Comparison of ENCODE assay signal across 11 cellular contexts in the genomic region with DNA sequence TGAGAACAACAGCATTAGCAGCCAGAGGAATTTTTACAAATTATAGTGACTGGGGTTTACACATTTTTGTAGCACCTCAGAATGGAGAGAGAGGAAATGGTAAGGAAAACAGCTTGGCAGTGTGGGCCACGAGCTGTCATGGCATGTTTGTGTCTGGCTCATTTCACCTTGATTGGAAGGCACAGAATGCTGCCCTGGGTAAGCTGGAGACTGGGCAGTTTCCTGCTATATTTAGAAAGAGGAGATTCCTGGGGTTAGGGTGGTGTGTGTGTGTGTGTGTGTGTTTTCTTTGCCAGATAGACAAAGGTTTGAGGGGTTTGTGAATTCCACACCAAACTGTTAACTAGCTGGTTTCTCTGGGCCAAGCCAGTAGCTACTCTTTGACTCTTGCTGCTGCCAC. TPM values are rescaled to one million over a fixed set of nuclear protein-coding genes. Genes with fewer than 3 reads are reported as not detected.
DNase-seq lines count a peak whose midpoint lies in the region; TF ChIP-seq lines count a peak whose summit lies in the region.
"Had no signal": no experiment of that assay in that cellular context is flagged by ENCODE, and none has a peak within 500 bp of the region (broad histone marks: within the 10 kb centered on the region; RNA-seq: fewer than 3 reads in every experiment).

No MANE protein-coding gene starts in this region.

- H3K4me3 ChIP-seq in AG10803 (ENCODE audit: low read length) (no peak overlapping the region), mesodermal cell (ENCODE audit: extremely low read depth, insufficient read depth, low read length, poor library complexity, severe bottlenecking) (no peak overlapping the region)
- H3K4me3 ChIP-seq: dorsolateral prefrontal cortex, GM12878 had no signal

- peaks cover 3% of the 10 kb centered on the region for H3K27me3 Mint-ChIP-seq in endothelial cell (ENCODE audit: unreplicated experiment)
- H3K27me3 Mint-ChIP-seq: IgD-negative memory B cell had no signal

- peak overlapping the region; percentile 36 for H3K27ac ChIP-seq in mesodermal cell (ENCODE audit: low read depth, low read length, severe bottlenecking)

- no peaks in the 10 kb centered on the region for H3K36me3 ChIP-seq in mesodermal cell (ENCODE audit: control insufficient read depth, insufficient read depth, low read length)

- peaks cover 21% of the 10 kb centered on the region for H3K4me1 ChIP-seq in mesodermal cell (ENCODE audit: control insufficient read depth, insufficient read depth, low read length, poor library complexity, severe bottlenecking)

- peaks cover 37% of the 10 kb centered on the region for H3K4me1 Mint-ChIP-seq in endothelial cell (ENCODE audit: unreplicated experiment)

- no peaks in the 10 kb centered on the region for H3K9me3 Mint-ChIP-seq in endothelial cell (ENCODE audit: unreplicated experiment)
- H3K9me3 Mint-ChIP-seq: IgD-negative memory B cell had no signal

- H3K27ac Mint-ChIP-seq in endothelial cell (ENCODE audit: unreplicated experiment) = peak overlapping the region; percentile 68

- 29 to 50% methylated on average over 1 of the region's 1 CpG for WGBS in mesodermal cell (ENCODE audit: insufficient coverage in 2 of 2), 2 experiments

- TF ChIP-seq CTCF in AG10803 (conservative IDR thresholded peaks at IDR 0.05; ENCODE audit: low read length) (no peak), endothelial cell (IDR thresholded peaks at IDR 0.05; ENCODE audit: unreplicated experiment) (no peak)

- H3K9me3 ChIP-seq in mesodermal cell (ENCODE audit: control insufficient read depth, low read length) = no peaks in the 10 kb centered on the region

- peak; percentile 59 for DNase-seq in AG10803 (ENCODE audit: low read depth)
- peak; percentile 16 for DNase-seq in NCI-H69 (lab: John Stamatoyannopoulos, UW)
- peak; percentile 18 for DNase-seq in endothelial cell (ENCODE audit: low spot score)
- no peak for DNase-seq in NCI-H526 (lab: John Stamatoyannopoulos, UW)
- DNase-seq in OCI-M2 (lab: John Stamatoyannopoulos, UW; ENCODE audit: unreplicated experiment) = no peak
- DNase-seq in UCSD-AML1 (lab: John Stamatoyannopoulos, UW; ENCODE audit: unreplicated experiment) = no peak
- DNase-seq in stimulated activated naive CD4-positive, alpha-beta T cell (lab: John Stamatoyannopoulos, UW) = no peak

- H3K4me3 Mint-ChIP-seq in endothelial cell (ENCODE audit: unreplicated experiment) = peak overlapping the region; percentile 13
- H3K4me3 Mint-ChIP-seq: IgD-negative memory B cell had no signal

- no peaks in the 10 kb centered on the region for H3K36me3 Mint-ChIP-seq in endothelial cell (ENCODE audit: low read depth, unreplicated experiment)
- H3K36me3 Mint-ChIP-seq: IgD-negative memory B cell had no signal

RNA-seq across cellular contexts. Expression of gene ARHGAP26, which starts 9.0 kb away (rescaled TPM):
- total RNA-seq in endothelial cell (ENCODE audit: unreplicated experiment) = 81.5 TPM
- 6.5 TPM for polyA plus RNA-seq in mesodermal cell (2013, experiment 1 of 2)
- polyA plus RNA-seq in mesodermal cell (2013, experiment 2 of 2) = 4.7 TPM

Comparison
In these comparisons a context has a peak if more than half of its experiments do, and no peak if none do; other contexts are left out.
1. DNase-seq: peak in AG10803 (single experiment), NCI-H69 (single experiment) and endothelial cell (single experiment); none in NCI-H526 (0 of 2), OCI-M2 (single experiment), UCSD-AML1 (single experiment) and stimulated activated naive CD4-positive, alpha-beta T cell (0 of 6).